ENCODE assay signal across 18 cellular contexts in the genomic region with DNA sequence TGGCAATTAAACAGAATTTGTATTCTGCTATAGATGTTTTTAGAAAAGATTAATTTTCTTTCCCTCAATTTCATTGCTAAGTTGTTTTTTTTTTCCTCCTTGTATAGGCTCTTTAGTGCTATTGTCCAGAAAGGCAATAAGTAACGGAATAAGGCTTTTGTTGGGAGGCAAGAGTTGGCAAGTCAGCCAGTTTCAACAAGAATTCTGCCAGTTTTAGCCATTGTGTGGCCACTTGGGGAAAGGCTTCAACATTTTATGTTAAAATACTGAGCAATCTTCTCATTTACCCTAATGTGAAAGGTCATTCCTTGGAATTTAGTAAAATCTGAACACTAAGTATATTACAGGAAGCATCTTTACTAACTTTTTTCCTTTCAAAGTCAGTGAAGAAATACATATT.
"Had no signal": no experiment of that assay in that cellular context is flagged by ENCODE, and none has a peak within 500 bp of the region (broad histone marks: within the 10 kb centered on the region; RNA-seq: fewer than 3 reads in every experiment).

No MANE protein-coding gene starts in this region.

- H3K4me3 Mint-ChIP-seq: activated T-cell treated with anti-CD3 and anti-CD28 coated beads, Interleukin-2, amount 50 U/mL, for 72 hours had no signal

- H3K27ac Mint-ChIP-seq: activated T-cell treated with anti-CD3 and anti-CD28 coated beads, Interleukin-2, amount 50 U/mL, for 72 hours had no signal

- ATAC-seq: activated T-cell treated with anti-CD3 and anti-CD28 coated beads, Interleukin-2, amount 50 U/mL, for 72 hours; foreskin keratinocyte; pancreas had no signal

- H3K9me3 Mint-ChIP-seq: activated T-cell treated with anti-CD3 and anti-CD28 coated beads, Interleukin-2, amount 50 U/mL, for 72 hours had no signal

- DNase-seq: activated CD4-positive, alpha-beta T cell treated with anti-CD3 and anti-CD28 coated beads, Interleukin-2, amount 50 U/mL, for 1 hour; activated CD4-positive, CD25-positive, alpha-beta regulatory T cell treated with anti-CD3 and anti-CD28 coated beads, Interleukin-2, amount 50 U/mL, for 72 hours; activated CD8-positive, alpha-beta memory T cell treated with anti-CD3 and anti-CD28 coated beads, Interleukin-2, amount 50 U/mL, for 48 hours; activated effector memory CD4-positive, alpha-beta T cell treated with anti-CD3 and anti-CD28 coated beads, Interleukin-2, amount 50 U/mL, for 16 hours; activated naive CD4-positive, alpha-beta T cell treated with anti-CD3 and anti-CD28 coated beads, Interleukin-2, amount 50 U/mL, for 16 hours; activated T-cell treated with anti-CD3 and anti-CD28 coated beads, Interleukin-2, amount 50 U/mL, for 72 hours; aorta; effector CD8-positive, alpha-beta T cell; foreskin keratinocyte; hypothalamus; pancreas; stimulated activated CD4-positive, alpha-beta T cell treated with anti-CD3 and anti-CD28 coated beads, Interleukin-12 subunit alpha, Interleukin-12 subunit beta, amount 100 ng/mL, for 4 hours; stimulated activated CD4-positive, alpha-beta T cell treated with anti-CD3 and anti-CD28 coated beads, Interleukin-1b, Interleukin-23, amount 100 ng/mL, for 48 hours; stimulated activated CD8-positive, alpha-beta memory T cell treated with anti-CD3 and anti-CD28 coated beads, Interleukin-4, amount 100 ng/mL, for 48 hours; stimulated activated naive CD4-positive, alpha-beta T cell; T1000; transverse colon; uterus had no signal
